Comparison of ENCODE assay signal across 22 cellular contexts in the genomic region with DNA sequence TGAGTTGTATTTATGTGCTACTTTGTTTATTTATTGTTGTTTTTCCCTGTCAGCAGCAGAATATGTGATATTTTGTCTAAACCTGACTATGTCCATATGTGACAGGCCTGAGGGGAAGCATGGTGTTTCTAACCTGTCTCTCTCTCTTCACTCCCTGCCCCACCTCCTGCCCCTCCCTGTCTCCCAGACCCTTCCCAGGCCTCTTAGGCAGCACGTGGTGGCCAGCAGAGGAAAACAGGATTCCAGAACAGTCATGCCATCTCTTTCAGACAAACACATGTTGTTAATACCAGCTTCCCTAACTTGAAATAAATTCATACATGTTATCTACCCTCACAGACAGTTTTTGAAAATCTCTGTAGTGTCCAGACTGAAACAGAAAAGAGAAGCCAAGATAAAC. TPM values are rescaled to one million over a fixed set of nuclear protein-coding genes. Genes with fewer than 3 reads are reported as not detected.
DNase-seq lines count a peak whose midpoint lies in the region; ATAC-seq, FAIRE-seq and TF ChIP-seq lines count a peak whose summit lies in the region.
"Had no signal": no experiment of that assay in that cellular context is flagged by ENCODE, and none has a peak within 500 bp of the region (broad histone marks: within the 10 kb centered on the region; RNA-seq: fewer than 3 reads in every experiment).

No MANE protein-coding gene starts in this region.

- H3K27me3 Mint-ChIP-seq in stimulated activated naive B cell treated with anti-CD40 and anti-IgM and Interleukin-4, amounts not matched to agents 10 μg/mL and 1 μg/mL and 100 μg/mL, for 72 hours = no peaks in the 10 kb centered on the region
- H3K27me3 Mint-ChIP-seq: dendritic cell treated with granulocyte-macrophage colony-stimulating factor and Interleukin-4, amounts not matched to agents 40 ng/mL and 50 ng/mL, for 4 days had no signal

- no peaks in the 10 kb centered on the region for H3K36me3 ChIP-seq in bronchial epithelial cell (ENCODE audit: control insufficient read depth, insufficient read depth, low read length)
- H3K36me3 ChIP-seq: BE2C had no signal

- no peaks in the 10 kb centered on the region for H3K27me3 ChIP-seq in bronchial epithelial cell (ENCODE audit: control insufficient read depth, insufficient read depth, low read length)
- H3K27me3 ChIP-seq: BE2C had no signal

- DNase-seq in bronchial epithelial cell (ENCODE audit: low read depth) = peak; percentile 8
- DNase-seq in kidney tubule cell (ENCODE audit: low spot score) = peak; percentile 72
- DNase-seq in stimulated activated naive B cell treated with anti-CD40 and anti-IgM and Interleukin-4, amounts not matched to agents 10 μg/mL and 1 μg/mL and 100 μg/mL, for 72 hours = no peak
- DNase-seq in cerebellum (ENCODE audit: low spot score) = no peak
- no peak for DNase-seq in NCI-H2196 (lab: John Stamatoyannopoulos, UW; ENCODE audit: unreplicated experiment)
- DNase-seq in activated CD4-positive, alpha-beta T cell treated with anti-CD3 and anti-CD28 coated beads for 4 hours = no peak
- DNase-seq: activated CD4-positive, alpha-beta T cell treated with anti-CD3 and anti-CD28 coated beads, Interleukin-2, amount 50 U/mL, for 48 hours; activated naive CD4-positive, alpha-beta T cell treated with Interleukin-2 at 50 U/mL for 16 hours; activated T-cell treated with anti-CD3 and anti-CD28 coated beads for 4 hours; aorta; BE2C; GF-D8; glutamatergic neuron; MM.1S; NCI-H226; stimulated activated CD4-positive, alpha-beta T cell treated with anti-CD3 and anti-CD28 coated beads, Interleukin-12 subunit alpha, Interleukin-12 subunit beta, amount 100 ng/mL, for 4 hours; T-helper 1 cell had no signal

- no peak for FAIRE-seq in bronchial epithelial cell (lab: Jason Lieb, UNC)
- FAIRE-seq: D721Med, GM12878 had no signal

- no peak for TF ChIP-seq CTCF in bronchial epithelial cell (IDR thresholded peaks at IDR 0.05; ENCODE audit: insufficient read depth, low read length, severe bottlenecking)

- H3K9me3 Mint-ChIP-seq in stimulated activated naive B cell treated with anti-CD40 and anti-IgM and Interleukin-4, amounts not matched to agents 10 μg/mL and 1 μg/mL and 100 μg/mL, for 72 hours = no peaks in the 10 kb centered on the region
- H3K9me3 Mint-ChIP-seq: dendritic cell treated with granulocyte-macrophage colony-stimulating factor and Interleukin-4, amounts not matched to agents 40 ng/mL and 50 ng/mL, for 4 days had no signal

- H3K36me3 Mint-ChIP-seq in stimulated activated naive B cell treated with anti-CD40 and anti-IgM and Interleukin-4, amounts not matched to agents 10 μg/mL and 1 μg/mL and 100 μg/mL, for 72 hours = no peaks in the 10 kb centered on the region
- H3K36me3 Mint-ChIP-seq: memory B cell had no signal

- no peak for TF ChIP-seq EP300 in Ishikawa (IDR thresholded peaks at IDR 0.05; ENCODE audit: borderline replicate concordance)

- H3K27ac Mint-ChIP-seq in stimulated activated naive B cell treated with anti-CD40 and anti-IgM and Interleukin-4, amounts not matched to agents 10 μg/mL and 1 μg/mL and 100 μg/mL, for 72 hours = peak overlapping the region; percentile 43
- H3K27ac Mint-ChIP-seq: dendritic cell treated with granulocyte-macrophage colony-stimulating factor and Interleukin-4, amounts not matched to agents 40 ng/mL and 50 ng/mL, for 4 days; memory B cell had no signal

- H3K4me1 Mint-ChIP-seq in stimulated activated naive B cell treated with anti-CD40 and anti-IgM and Interleukin-4, amounts not matched to agents 10 μg/mL and 1 μg/mL and 100 μg/mL, for 72 hours = peaks cover 0 to 1% of the 10 kb centered on the region in 2 donors
- H3K4me1 Mint-ChIP-seq: memory B cell had no signal

- no peak overlapping the region for H3K4me3 Mint-ChIP-seq in stimulated activated naive B cell treated with anti-CD40 and anti-IgM and Interleukin-4, amounts not matched to agents 10 μg/mL and 1 μg/mL and 100 μg/mL, for 72 hours
- H3K4me3 Mint-ChIP-seq: dendritic cell treated with granulocyte-macrophage colony-stimulating factor and Interleukin-4, amounts not matched to agents 40 ng/mL and 50 ng/mL, for 4 days; memory B cell had no signal

- H3K4me3 ChIP-seq in bronchial epithelial cell (ENCODE audit: low read depth, low read length) = no peak overlapping the region
- H3K4me3 ChIP-seq: GM12878 had no signal

- no peak for TF ChIP-seq RAD21 in Ishikawa (IDR thresholded peaks at IDR 0.05; ENCODE audit: low read depth)

- ATAC-seq in stimulated activated naive B cell treated with anti-CD40 and anti-IgM and Interleukin-4, amounts not matched to agents 10 μg/mL and 1 μg/mL and 100 μg/mL, for 72 hours (replicated peaks) = no peak
- ATAC-seq: GM12878 had no signal

TF ChIP-seq in Ishikawa, 13 proteins besides CTCF, POLR2A, EP300 and RAD21:
- TF ChIP-seq MAX (IDR thresholded peaks at IDR 0.05) (peak; percentile 40; the same call in 1 of the 2 replicates), REST (IDR thresholded peaks at IDR 0.05; ENCODE audit: low read depth) (no peak)

RNA-seq across cellular contexts. Expression of gene ATP11A, which starts 31.0 kb away (rescaled TPM):
- total RNA-seq in bronchial epithelial cell (4.7 and 6.1 TPM in 2 replicates), cerebellum (15.3 TPM)

Comparison
In these comparisons a context has a peak if more than half of its experiments do, and no peak if none do; other contexts are left out.
1. DNase-seq: peak in bronchial epithelial cell (single experiment) and kidney tubule cell (single experiment); none in stimulated activated naive B cell treated with anti-CD40 and anti-IgM and Interleukin-4, amounts not matched to agents 10 μg/mL and 1 μg/mL and 100 μg/mL, for 72 hours (single experiment), cerebellum (single experiment), NCI-H2196 (single experiment) and activated CD4-positive, alpha-beta T cell treated with anti-CD3 and anti-CD28 coated beads for 4 hours (0 of 2).